In the genomic region with DNA sequence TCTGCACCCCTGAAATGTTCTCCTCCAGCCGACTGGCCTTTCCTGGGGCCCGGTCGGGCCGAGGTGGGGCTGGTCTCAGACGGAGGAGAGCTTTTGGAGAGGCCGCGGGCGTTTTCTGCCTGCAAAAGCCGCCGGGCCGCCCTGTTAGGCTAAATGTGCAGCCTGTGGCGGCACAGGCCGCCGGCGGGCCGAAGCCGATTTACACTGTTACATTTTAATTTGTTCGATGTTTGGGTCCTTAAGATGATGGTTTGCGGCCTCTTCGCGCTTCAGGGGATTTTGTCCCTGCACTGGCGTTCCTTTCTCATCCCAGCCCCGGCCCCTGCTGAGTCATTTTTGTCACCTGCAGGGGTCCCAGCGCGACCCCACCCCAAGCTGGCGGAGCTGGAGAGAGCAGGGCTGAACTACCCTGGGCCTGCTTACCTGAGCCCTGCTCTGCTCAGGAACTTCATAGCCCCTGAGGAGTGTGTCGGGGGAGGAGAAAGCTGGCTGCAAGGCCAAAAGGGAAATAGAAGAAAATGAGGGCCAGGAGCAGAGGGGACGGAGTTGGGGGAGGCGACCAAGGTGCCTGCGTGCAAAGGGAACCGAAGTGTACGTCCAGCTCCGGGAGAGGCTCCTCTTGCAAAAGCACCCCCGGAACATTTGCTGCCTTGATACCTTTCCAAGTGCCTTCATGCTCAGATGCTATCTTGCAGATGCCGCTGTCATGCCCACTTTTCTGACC, we compare ENCODE assay signal across 8 cellular contexts. TPM values are rescaled to one million over a fixed set of nuclear protein-coding genes. Genes with fewer than 3 reads are reported as not detected.
DNase-seq lines count a peak whose midpoint lies in the region; ATAC-seq, FAIRE-seq and TF ChIP-seq lines count a peak whose summit lies in the region.

No MANE protein-coding gene starts in this region.

- peaks cover 8 to 22% of the 10 kb centered on the region in 2 donors for H3K36me3 Mint-ChIP-seq in activated T-cell treated with anti-CD3 and anti-CD28 coated beads, Interleukin-2, amount 50 U/mL, for 72 hours (ENCODE audit: insufficient read depth in 2 of 2)

- WGBS in pancreas, 2 donors: 3 to 18% methylated on average over 34 to 35 of the region's 35 CpGs

- peaks cover 5% of the 10 kb centered on the region; the same call in 1 of the 2 replicates for H3K4me1 ChIP-seq in MM.1S (ENCODE audit: low read length)
- H3K4me1 ChIP-seq in pancreas: peaks cover 0 to 9% (median 0%) of the 10 kb centered on the region in 3 donors

- peak overlapping the region; percentile 79 for H3K9ac ChIP-seq in MM.1S (ENCODE audit: low read length)

- peaks cover 37% of the 10 kb centered on the region for H3K4me1 Mint-ChIP-seq in activated T-cell treated with anti-CD3 and anti-CD28 coated beads, Interleukin-2, amount 50 U/mL, for 72 hours (ENCODE audit: low read depth)

- no peaks in the 10 kb centered on the region for H3K9me3 ChIP-seq in MM.1S (replicated peaks; ENCODE audit: insufficient read depth, low read length)
- no peaks in the 10 kb centered on the region for H3K9me3 ChIP-seq in pancreas

- no peaks in the 10 kb centered on the region for H3F3A ChIP-seq in MM.1S (ENCODE audit: insufficient read depth, low read length)

- H3K27ac ChIP-seq in MM.1S (ENCODE audit: low read length): peak overlapping the region; percentile 79
- H3K27ac ChIP-seq in pancreas: peak overlapping the region; percentile 67 to 77 (median 73)

- peaks cover 11% of the 10 kb centered on the region for H4K20me1 ChIP-seq in MM.1S (ENCODE audit: insufficient read depth, low read length)

- H3K4me2 ChIP-seq in MM.1S (ENCODE audit: low read depth, low read length): peak overlapping the region; percentile 95

- peak in 11 of 14 donors; percentile 7 to 52 (median 39) for DNase-seq in C1 segment of cervical spinal cord (lab: John Stamatoyannopoulos, UW)
- no peak for DNase-seq in MM.1S
- no peak for DNase-seq in activated T-cell treated with anti-CD3 and anti-CD28 coated beads, Interleukin-2, amount 50 U/mL, for 72 hours
- DNase-seq in head of caudate nucleus: peak in 35 of 42 donors; percentile 5 to 64 (median 25)
- peak; percentile 7 to 77 (median 30) for DNase-seq in pancreas

- H3K36me3 ChIP-seq in MM.1S (replicated peaks; ENCODE audit: insufficient read depth, low read length) (no peaks in the 10 kb centered on the region), pancreas (no peaks in the 10 kb centered on the region)

- H3K27me3 ChIP-seq in MM.1S (replicated peaks; ENCODE audit: insufficient read depth, low read length) (no peaks in the 10 kb centered on the region), pancreas (peaks cover 0 to 17% (median 0%) of the 10 kb centered on the region in 4 donors)

- H3K79me2 ChIP-seq in MM.1S (ENCODE audit: low read length): peaks cover 33% of the 10 kb centered on the region

- no peaks in the 10 kb centered on the region for H3K9me3 Mint-ChIP-seq in activated T-cell treated with anti-CD3 and anti-CD28 coated beads, Interleukin-2, amount 50 U/mL, for 72 hours

- intact Hi-C loops in head of caudate nucleus (cut with DNase I): no loop called here
- intact Hi-C loops in pancreas (cut with DNase I): no loop called here

- peak overlapping the region; percentile 95 for H2AFZ ChIP-seq in MM.1S (ENCODE audit: low read length)

- H3K27ac Mint-ChIP-seq in activated T-cell treated with anti-CD3 and anti-CD28 coated beads, Interleukin-2, amount 50 U/mL, for 72 hours: peak overlapping the region; percentile 90

- TF ChIP-seq CTCF in MM.1S (IDR thresholded peaks at IDR 0.05; ENCODE audit: low read length): no peak
- TF ChIP-seq CTCF in pancreas (IDR thresholded peaks at IDR 0.05): no peak

- ATAC-seq in GM19463 (IDR thresholded peaks at IDR 0.05; ENCODE audit: unreplicated experiment) (peak; percentile 7), pancreas (peak in 3 of 4 donors; percentile 12 to 26 (median 21)), GM19324 (IDR thresholded peaks at IDR 0.05; ENCODE audit: low FRiP score, unreplicated experiment) (no peak), HG02798 (IDR thresholded peaks at IDR 0.05; ENCODE audit: poor library complexity, unreplicated experiment) (no peak)
- peak in 1 of 2 donors; percentile 1 for ATAC-seq in activated T-cell treated with anti-CD3 and anti-CD28 coated beads, Interleukin-2, amount 50 U/mL, for 72 hours (replicated peaks in 1 of 2)

- peaks cover 37% of the 10 kb centered on the region for H3K27me3 Mint-ChIP-seq in activated T-cell treated with anti-CD3 and anti-CD28 coated beads, Interleukin-2, amount 50 U/mL, for 72 hours (ENCODE audit: low read depth)

- H3K9me2 ChIP-seq in MM.1S (replicated peaks; ENCODE audit: insufficient read depth, low read length): no peaks in the 10 kb centered on the region

- H3K4me3 ChIP-seq in MM.1S (ENCODE audit: low read length) (peak overlapping the region; percentile 65), pancreas (peak overlapping the region; percentile 41 to 50 (median 46))

- no peak for FAIRE-seq in pancreas (lab: Jason Lieb, UNC)

- peak overlapping the region; percentile 82 to 85 for H3K4me3 Mint-ChIP-seq in activated T-cell treated with anti-CD3 and anti-CD28 coated beads, Interleukin-2, amount 50 U/mL, for 72 hours

RNA-seq across cellular contexts. Expression of gene RBBP7, which starts 0.9 kb away (rescaled TPM):
- total RNA-seq in activated T-cell treated with anti-CD3 and anti-CD28 coated beads, Interleukin-2, amount 50 U/mL, for 72 hours: 100 to 1,000 TPM; 234 to 265 TPM
- total RNA-seq in pancreas: 10 to 100 TPM; 29.1 to 46.2 (median 40.9) TPM
- 10 to 100 TPM; 52.3 to 90.0 TPM for polyA plus RNA-seq in pancreas

Comparison
In these comparisons a context has a peak if more than half of its experiments do, and no peak if none do; other contexts are left out.
1. DNase-seq: peak in C1 segment of cervical spinal cord (11 of 14), head of caudate nucleus (35 of 42) and pancreas (6 of 6); none in MM.1S (single experiment) and activated T-cell treated with anti-CD3 and anti-CD28 coated beads, Interleukin-2, amount 50 U/mL, for 72 hours (0 of 2).
2. ATAC-seq: peak in GM19463 (single experiment) and pancreas (3 of 4); none in GM19324 (single experiment) and HG02798 (single experiment).
3. RNA of gene RBBP7, which starts 0.9 kb away (total RNA-seq): 234 to 265 TPM in activated T-cell treated with anti-CD3 and anti-CD28 coated beads, Interleukin-2, amount 50 U/mL, for 72 hours; 29.1 to 46.2 TPM in pancreas; every median in the first group is over 4 times any median in the second.